In genomic region chr6:6700421-6700820, GRCh38 we compare ENCODE assay signal across 12 cellular contexts.
DNase-seq lines count a peak whose midpoint lies in the region; ATAC-seq, FAIRE-seq and TF ChIP-seq lines count a peak whose summit lies in the region.
"Had no signal": no experiment of that assay in that cellular context is flagged by ENCODE, and none has a peak within 500 bp of the region (broad histone marks: within the 10 kb centered on the region; RNA-seq: fewer than 3 reads in every experiment).

No MANE protein-coding gene starts in this region.

- intact Hi-C loops in PC-3 (cut with micrococcal nuclease) = no loop called here
- intact Hi-C loops in vagina (cut with DNase I) = no loop called here
- intact Hi-C loops in HepG2 (cut with micrococcal nuclease; ENCODE audit: unreplicated experiment) = no loop called here

- peaks cover 3% of the 10 kb centered on the region for H3K9me3 Mint-ChIP-seq in neural progenitor cell

- DNase-seq in PC-3 = no peak
- no peak for DNase-seq in fibroblast of lung (ENCODE audit: low read depth in 2 of 2)
- DNase-seq in neural progenitor cell (ENCODE audit: low spot score) = no peak
- DNase-seq in vagina (ENCODE audit: extremely low spot score in 2 of 2) = no peak
- no peak for DNase-seq in stimulated activated CD4-positive, alpha-beta T cell treated with anti-CD3 and anti-CD28 coated beads, Interleukin-12 subunit alpha, Interleukin-12 subunit beta, amount 100 ng/mL, for 4 hours
- no peak for DNase-seq in HepG2 (ENCODE audit: low spot score)
- no peak for DNase-seq in NCI-H774 (lab: John Stamatoyannopoulos, UW)
- DNase-seq: activated CD4-positive, alpha-beta T cell treated with anti-CD3 and anti-CD28 coated beads for 4 hours; activated effector memory CD4-positive, alpha-beta T cell treated with Interleukin-2 at 50 U/mL for 16 hours; NK-92 treated with Interleukin-12 subunit alpha and Interleukin-12 subunit beta, amount 100 ng/mL, for 24 hours had no signal

- no peaks in the 10 kb centered on the region for H4K20me1 ChIP-seq in PC-3 (ENCODE audit: low read length)
- H4K20me1 ChIP-seq in fibroblast of lung (ENCODE audit: control insufficient read depth, extremely low read depth, insufficient read depth, low read length) = no peaks in the 10 kb centered on the region
- H4K20me1 ChIP-seq in neural progenitor cell (ENCODE audit: low read depth) = no peaks in the 10 kb centered on the region
- no peaks in the 10 kb centered on the region for H4K20me1 ChIP-seq in HepG2 (ENCODE audit: insufficient read depth, low read length)

- no peak for TF ChIP-seq RAD21 in HepG2 (CRISPR knock-in tag; IDR thresholded peaks at IDR 0.05)

- TF ChIP-seq EP300 in HepG2 (IDR thresholded peaks at IDR 0.05; ENCODE audit: low read depth in 2 of 2, low read length in 2 of 2) (no peak), HepG2 (CRISPR knock-in tag; IDR thresholded peaks at IDR 0.05; ENCODE audit: borderline replicate concordance) (no peak)

- H3K9ac ChIP-seq in PC-3 (ENCODE audit: low read length) = no peak overlapping the region
- no peak overlapping the region for H3K9ac ChIP-seq in fibroblast of lung (ENCODE audit: insufficient read depth, low read length)
- H3K9ac ChIP-seq in neural progenitor cell = no peak overlapping the region
- H3K9ac ChIP-seq in HepG2 (ENCODE audit: insufficient read depth, low read depth, low read length) = no peak overlapping the region

- H3K27ac ChIP-seq in PC-3 (ENCODE audit: low read length) (peak overlapping the region; percentile 55), fibroblast of lung (ENCODE audit: insufficient read depth, low read length) (peak overlapping the region; percentile 87), neural progenitor cell (no peak overlapping the region), vagina (peak overlapping the region; percentile 31), HepG2 (ENCODE audit: extremely low read length, insufficient read depth, low read length) (no peak overlapping the region)
- H3K27ac ChIP-seq: cardiac muscle cell had no signal

- no peak overlapping the region for H3K27ac Mint-ChIP-seq in neural progenitor cell

- BruUV-seq in PC-3 (replicated peaks; lab: Mats Ljungman, UMichigan) (no TSS peak), HepG2 (replicated peaks; lab: Mats Ljungman, UMichigan) (no TSS peak)

- H3K36me3 ChIP-seq in PC-3 (ENCODE audit: low read depth, low read length) (no peaks in the 10 kb centered on the region), fibroblast of lung (ENCODE audit: control insufficient read depth, insufficient read depth, low read length) (no peaks in the 10 kb centered on the region), neural progenitor cell (no peaks in the 10 kb centered on the region), vagina (no peaks in the 10 kb centered on the region), HepG2 (replicated peaks in 1 of 2; ENCODE audit: control insufficient read depth in 1 of 2, insufficient read depth in 2 of 2, low read length in 2 of 2) (no peaks in the 10 kb centered on the region)
- H3K36me3 ChIP-seq: cardiac muscle cell, ovary had no signal

- TF ChIP-seq POLR2A in vagina (IDR thresholded peaks at IDR 0.05) = no peak
- no peak for TF ChIP-seq POLR2A in HepG2 (IDR thresholded peaks at IDR 0.05; ENCODE audit: insufficient read depth in 1 of 2, low read depth in 2 of 2, low read length in 2 of 2)

- H3K27me3 Mint-ChIP-seq in neural progenitor cell (ENCODE audit: insufficient read depth, low read depth) = peaks cover 7% of the 10 kb centered on the region

- H3K79me2 ChIP-seq in PC-3 (ENCODE audit: low read length) = no peaks in the 10 kb centered on the region
- no peaks in the 10 kb centered on the region for H3K79me2 ChIP-seq in fibroblast of lung (ENCODE audit: control insufficient read depth, insufficient read depth, low read length)
- H3K79me2 ChIP-seq in neural progenitor cell (ENCODE audit: low read depth) = no peaks in the 10 kb centered on the region
- no peaks in the 10 kb centered on the region for H3K79me2 ChIP-seq in HepG2 (ENCODE audit: insufficient read depth, low read length)

- no peaks in the 10 kb centered on the region for H3K36me3 Mint-ChIP-seq in neural progenitor cell

- peaks cover 35% of the 10 kb centered on the region for H3K4me1 Mint-ChIP-seq in neural progenitor cell

- TF ChIP-seq CTCF in PC-3 (conservative IDR thresholded peaks at IDR 0.05; ENCODE audit: low read depth, low read length) (no peak), fibroblast of lung (conservative IDR thresholded peaks at IDR 0.05 in 1 of 2, IDR thresholded peaks at IDR 0.05 in 1 of 2; ENCODE audit: low read depth in 1 of 2, low read length in 2 of 2) (no peak), neural progenitor cell (IDR thresholded peaks at IDR 0.05) (no peak), vagina (IDR thresholded peaks at IDR 0.05) (no peak), HepG2 (CRISPR knock-in tag; IDR thresholded peaks at IDR 0.05) (no peak)

- ATAC-seq in PC-3 = no peak
- no peak for ATAC-seq in HepG2

- POLR2A ChIA-PET in PC-3 (lab: Charles Lee; ENCODE audit: unreplicated experiment) = no interaction called here
- POLR2A ChIA-PET in HepG2 (lab: Yijun Ruan, JAX) = no interaction called here

- H3K4me3 Mint-ChIP-seq in neural progenitor cell = no peak overlapping the region

- H3F3A ChIP-seq in PC-3 (ENCODE audit: low read length, unreplicated experiment) (no peaks in the 10 kb centered on the region), neural progenitor cell (ENCODE audit: low read depth) (peaks cover 7% of the 10 kb centered on the region)

- FAIRE-seq in HepG2 (lab: Jason Lieb, UNC) = no peak

- no peak overlapping the region for H3K4me3 ChIP-seq in PC-3 (ENCODE audit: low read length)
- H3K4me3 ChIP-seq in fibroblast of lung (replicated peaks in 1 of 4; ENCODE audit: control extremely low read depth in 1 of 4, insufficient read depth in 1 of 4, low read depth in 3 of 4, low read length in 4 of 4) = peak overlapping the region in 1 of 4 experiments; percentile 8
- no peak overlapping the region for H3K4me3 ChIP-seq in neural progenitor cell
- H3K4me3 ChIP-seq in vagina = peak overlapping the region in 1 of 2 donors; percentile 9
- no peak overlapping the region for H3K4me3 ChIP-seq in HepG2 (replicated peaks in 1 of 3; ENCODE audit: insufficient read depth in 1 of 3, low read depth in 2 of 3, low read length in 3 of 3)
- H3K4me3 ChIP-seq: cardiac muscle cell, ovary had no signal

- H2AFZ ChIP-seq in PC-3 (ENCODE audit: low read length) (no peak overlapping the region), fibroblast of lung (ENCODE audit: low read length) (no peak overlapping the region), neural progenitor cell (replicated peaks) (peak overlapping the region; percentile 51), HepG2 (ENCODE audit: low read length) (no peak overlapping the region)

- H3K4me1 ChIP-seq in PC-3 (ENCODE audit: insufficient read depth, low read length) (peaks cover 23% of the 10 kb centered on the region), fibroblast of lung (ENCODE audit: control insufficient read depth, extremely low read depth, insufficient read depth, low read length) (peaks cover 15% of the 10 kb centered on the region), neural progenitor cell (peaks cover 8% of the 10 kb centered on the region), vagina (peaks cover 44% of the 10 kb centered on the region), HepG2 (ENCODE audit: insufficient read depth, low read length) (0 out of 2 replicates have a peak, but pooled peaks cover 4% of the 10 kb centered on the region)

- H3K9me2 ChIP-seq in PC-3 (replicated peaks; ENCODE audit: low read length) = no peaks in the 10 kb centered on the region

- H3K27me3 ChIP-seq in PC-3 (ENCODE audit: low read length) (no peaks in the 10 kb centered on the region), fibroblast of lung (ENCODE audit: control insufficient read depth, insufficient read depth, low read length) (peaks cover 6% of the 10 kb centered on the region), neural progenitor cell (no peaks in the 10 kb centered on the region), vagina (no peaks in the 10 kb centered on the region), HepG2 (ENCODE audit: control insufficient read depth in 1 of 2, insufficient read depth in 2 of 2, low read length in 2 of 2) (peaks cover 0 to 23% of the 10 kb centered on the region in 2 experiments; a peak in 1 of 5 replicates)
- H3K27me3 ChIP-seq: cardiac muscle cell, ovary had no signal

- CTCF ChIA-PET in PC-3 (lab: Charles Lee) = no interaction called here
- CTCF ChIA-PET in HepG2 (lab: Yijun Ruan, JAX; ENCODE audit: low intra/inter-chr PET ratio, low total read pairs) = no interaction called here

- 42% methylated on average over 9 of the region's 9 CpGs for WGBS in HepG2 (ENCODE audit: low lambda C conversion rate)

- H3K9me3 ChIP-seq in PC-3 (ENCODE audit: low read length) (no peaks in the 10 kb centered on the region), fibroblast of lung (ENCODE audit: control insufficient read depth, insufficient read depth, low read depth, low read length) (no peaks in the 10 kb centered on the region), neural progenitor cell (ENCODE audit: low read depth) (no peaks in the 10 kb centered on the region), vagina (no peaks in the 10 kb centered on the region), HepG2 (ENCODE audit: low read length) (no peaks in the 10 kb centered on the region)
- H3K9me3 ChIP-seq: ovary had no signal

- in situ Hi-C loops in HepG2 (cut with HindIII; ENCODE audit: extremely low pct_ligation_motif_present, low pct_unique_long_range_greater_than_20kb) = no loop called here

- H3K4me2 ChIP-seq in PC-3 (ENCODE audit: low read length) = no peak overlapping the region
- peak overlapping the region; percentile 44 for H3K4me2 ChIP-seq in fibroblast of lung (ENCODE audit: extremely low read depth, insufficient read depth, low read length)
- H3K4me2 ChIP-seq in neural progenitor cell = no peak overlapping the region
- no peak overlapping the region for H3K4me2 ChIP-seq in HepG2 (ENCODE audit: low read depth, low read length)

TF ChIP-seq in HepG2, 621 proteins besides CTCF, POLR2A, EP300 and RAD21 (continues in another document):
- no peak for TF ChIP-seq MTERF4 (CRISPR knock-in tag; IDR thresholded peaks at IDR 0.05)
- no peak for TF ChIP-seq HNRNPL (IDR thresholded peaks at IDR 0.05; ENCODE audit: low read depth, low read length)

Comparison
In these comparisons a context has a peak if more than half of its experiments do, and no peak if none do; other contexts are left out.
1. H3K27ac ChIP-seq: peak in PC-3 (single experiment), fibroblast of lung (single experiment) and vagina (single experiment); none in neural progenitor cell (single experiment) and HepG2 (single experiment).